8 cellular contexts compared by ENCODE assay signal in the genomic region with DNA sequence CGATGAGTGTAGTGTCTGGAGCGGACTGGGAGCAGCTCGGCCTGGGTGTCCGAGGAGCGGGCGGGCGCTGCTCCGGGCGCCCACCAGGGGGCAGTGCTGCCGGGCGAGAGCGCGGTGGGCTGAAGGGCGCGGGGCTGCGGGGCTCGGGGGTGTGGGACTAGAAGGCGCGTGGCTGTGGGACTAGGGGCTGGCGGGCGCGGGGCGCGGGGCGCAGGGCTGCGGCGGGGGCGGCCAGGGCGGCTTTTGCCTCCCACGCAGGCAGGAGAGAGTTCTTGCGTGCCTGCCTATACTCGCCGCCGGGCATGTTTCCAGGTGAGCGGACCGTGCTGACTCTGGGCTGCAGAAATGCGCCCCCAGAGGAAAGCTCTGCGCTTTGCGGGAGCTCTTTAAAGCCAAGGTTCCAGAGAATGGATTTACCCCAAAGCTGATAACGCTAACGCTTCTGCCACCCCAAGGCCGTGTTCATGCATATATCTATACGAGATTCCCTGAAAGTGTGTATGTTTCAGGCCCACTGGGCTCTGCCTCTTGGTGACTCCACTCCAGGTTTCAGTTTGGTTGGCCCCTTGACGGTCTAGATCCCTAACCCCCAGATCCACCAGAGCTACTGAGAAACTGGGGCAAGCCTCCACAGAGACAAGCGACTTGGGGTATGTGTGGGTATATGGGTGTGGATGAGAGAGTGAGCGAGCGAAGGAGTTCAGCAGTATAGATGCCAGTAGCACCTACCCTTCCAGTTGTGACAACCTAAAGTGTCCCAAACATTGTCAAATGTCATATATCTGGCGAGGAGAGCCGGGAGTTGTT. TPM values are rescaled to one million over a fixed set of nuclear protein-coding genes. Genes with fewer than 3 reads are reported as not detected.
DNase-seq lines count a peak whose midpoint lies in the region; ATAC-seq and TF ChIP-seq lines count a peak whose summit lies in the region.

No MANE protein-coding gene starts in this region.

- H3K4me1 Mint-ChIP-seq in T-helper 1 cell treated with Interleukin-12 subunit alpha and Interleukin-12 subunit beta and Interleukin-4 antibody, amounts not matched to agents 30 μg/mL and 1 μg/mL, for 36 hours (ENCODE audit: low read depth) = peaks cover 8% of the 10 kb centered on the region

- no peaks in the 10 kb centered on the region for H3K9me2 ChIP-seq in hepatocyte (replicated peaks; ENCODE audit: insufficient read depth)

- peak overlapping the region; percentile 65 for H2AFZ ChIP-seq in hepatocyte

- H3K9me3 Mint-ChIP-seq in T-helper 1 cell treated with Interleukin-12 subunit alpha and Interleukin-12 subunit beta and Interleukin-4 antibody, amounts not matched to agents 30 μg/mL and 1 μg/mL, for 36 hours = no peaks in the 10 kb centered on the region

- no peaks in the 10 kb centered on the region for H3K79me2 ChIP-seq in hepatocyte

- peak overlapping the region; percentile 87 for H3K4me3 Mint-ChIP-seq in T-helper 1 cell treated with Interleukin-12 subunit alpha and Interleukin-12 subunit beta and Interleukin-4 antibody, amounts not matched to agents 30 μg/mL and 1 μg/mL, for 36 hours

- peak overlapping the region; percentile 72 for H3K4me2 ChIP-seq in hepatocyte

- H3K9me3 ChIP-seq in HUES64 (ENCODE audit: insufficient read depth, low read depth, low read length) (no peaks in the 10 kb centered on the region), hepatocyte (ENCODE audit: low read depth) (no peaks in the 10 kb centered on the region), uterus (no peaks in the 10 kb centered on the region)

- 17% methylated on average over 49 of the region's 49 CpGs for WGBS in HUES64
- WGBS in hepatocyte (ENCODE audit: low lambda C conversion rate, missing lambda C conversion rate) = 28% methylated on average over 24 of the region's 49 CpGs

- H3K36me3 Mint-ChIP-seq in T-helper 1 cell treated with Interleukin-12 subunit alpha and Interleukin-12 subunit beta and Interleukin-4 antibody, amounts not matched to agents 30 μg/mL and 1 μg/mL, for 36 hours (ENCODE audit: low read depth) = no peaks in the 10 kb centered on the region

- peak; percentile 21 for DNase-seq in DMS153 (lab: John Stamatoyannopoulos, UW)
- peak in 45 of 56 donors; percentile 17 to 82 (median 64) for DNase-seq in amygdala (lab: John Stamatoyannopoulos, UW)
- peak; percentile 87 for DNase-seq in hepatocyte (ENCODE audit: low spot score)
- peak; percentile 60 for DNase-seq in renal cortical epithelial cell (ENCODE audit: low read depth)
- DNase-seq in uterus = peak; percentile 82 to 83

- H3K27me3 Mint-ChIP-seq in T-helper 1 cell treated with Interleukin-12 subunit alpha and Interleukin-12 subunit beta and Interleukin-4 antibody, amounts not matched to agents 30 μg/mL and 1 μg/mL, for 36 hours (ENCODE audit: low read depth) = peaks cover 4% of the 10 kb centered on the region

- no peaks in the 10 kb centered on the region for H3K36me3 ChIP-seq in HUES64 (ENCODE audit: insufficient read depth, low read length)
- no peaks in the 10 kb centered on the region for H3K36me3 ChIP-seq in hepatocyte (replicated peaks; ENCODE audit: insufficient read depth, low read depth)
- no peaks in the 10 kb centered on the region for H3K36me3 ChIP-seq in uterus

- H3K4me1 ChIP-seq in HUES64 (ENCODE audit: insufficient read depth, low read length) (no peaks in the 10 kb centered on the region), hepatocyte (ENCODE audit: insufficient read depth) (no peaks in the 10 kb centered on the region), uterus (peaks cover 0 to 5% of the 10 kb centered on the region in 2 donors)

- intact Hi-C loops in uterus (cut with DNase I; ENCODE audit: low total_unique reads) = no loop called here

- H4K20me1 ChIP-seq in hepatocyte (ENCODE audit: insufficient read depth, poor library complexity, severe bottlenecking) = no peaks in the 10 kb centered on the region

- TF ChIP-seq CTCF in hepatocyte (IDR thresholded peaks at IDR 0.05; ENCODE audit: poor library complexity) = peak; percentile 66
- peak; percentile 59 to 95 (median 70) for TF ChIP-seq CTCF in uterus (IDR thresholded peaks at IDR 0.05)

- H3K4me3 ChIP-seq in HUES64 (ENCODE audit: low read length) (peak overlapping the region; percentile 45), hepatocyte (peak overlapping the region; percentile 47), uterus (peak overlapping the region in 1 of 2 donors; percentile 59)

- ATAC-seq in GM21526 (IDR thresholded peaks at IDR 0.05; ENCODE audit: low FRiP score, unreplicated experiment) = peak; percentile 90

- H3K27ac Mint-ChIP-seq in T-helper 1 cell treated with Interleukin-12 subunit alpha and Interleukin-12 subunit beta and Interleukin-4 antibody, amounts not matched to agents 30 μg/mL and 1 μg/mL, for 36 hours = no peak overlapping the region

- H3K27ac ChIP-seq in HUES64 (ENCODE audit: low read depth, low read length) = no peak overlapping the region
- no peak overlapping the region for H3K27ac ChIP-seq in hepatocyte
- peak overlapping the region; percentile 38 to 62 for H3K27ac ChIP-seq in uterus

- H3K9ac ChIP-seq in HUES64 (ENCODE audit: low read depth, low read length) = no peak overlapping the region; the same call in 1 of the 2 replicates

- TF ChIP-seq POLR2A in uterus (IDR thresholded peaks at IDR 0.05) = no peak

- H3K27me3 ChIP-seq in HUES64 (ENCODE audit: insufficient read depth, low read length) (no peaks in the 10 kb centered on the region), hepatocyte (no peaks in the 10 kb centered on the region), uterus (no peaks in the 10 kb centered on the region)

RNA-seq across cellular contexts. Expression of a gene that starts 56.2 kb away (rescaled TPM):
- 5.1 TPM for polyA plus RNA-seq in HUES64 (2013, experiment 1 of 2)
- 5.3 TPM for polyA plus RNA-seq in HUES64 (2013, experiment 2 of 2)
- total RNA-seq in hepatocyte (6.3 and 6.6 TPM in 2 replicates), renal cortical epithelial cell (4.5 and 13.4 TPM in 2 replicates), uterus (10 to 100 TPM in 1 of 4 donors, 1 to 10 TPM in 3; 2.8 to 13.5 (median 6.9) TPM)
- polyA plus RNA-seq in hepatocyte = 1.1 and 1.3 TPM in 2 replicates

Comparison
In these comparisons a context has a peak if more than half of its experiments do, and no peak if none do; other contexts are left out.
1. DNase-seq: peak in every context shown above with its lines; median percentile 87 in hepatocyte; 82 in uterus; 64 in amygdala; 60 in renal cortical epithelial cell; 21 in DMS153.
2. H3K27ac ChIP-seq: peak in uterus (2 of 2); none in HUES64 (single experiment) and hepatocyte (single experiment).